8 cellular contexts compared by ENCODE assay signal in genomic region chr17:65231662-65232335, GRCh38.
DNase-seq lines count a peak whose midpoint lies in the region; ATAC-seq, FAIRE-seq and TF ChIP-seq lines count a peak whose summit lies in the region.

No MANE protein-coding gene starts in this region.

- H3K9ac ChIP-seq in Karpas-422 (ENCODE audit: low read length) (no peak overlapping the region), adipocyte (ENCODE audit: low read length) (no peak overlapping the region)

- ATAC-seq in left ventricle myocardium superior (peak; percentile 79), HG03039 (IDR thresholded peaks at IDR 0.05; ENCODE audit: unreplicated experiment) (no peak)

- intact Hi-C loops in left ventricle myocardium superior (cut with micrococcal nuclease) = loop anchor here (5.0 kb wide), 1 partner anchor 936 kb away; no protein-coding TSS in a partner anchor

- no peaks in the 10 kb centered on the region for H3K9me2 ChIP-seq in Karpas-422 (replicated peaks; ENCODE audit: insufficient read depth, low read length)

- no peaks in the 10 kb centered on the region for H3K27me3 ChIP-seq in Karpas-422 (ENCODE audit: low read length)
- peaks cover 8% of the 10 kb centered on the region for H3K27me3 ChIP-seq in adipocyte (replicated peaks; ENCODE audit: control insufficient read depth, insufficient read depth, low read length)

- H3K27ac ChIP-seq in Karpas-422 (ENCODE audit: low read length) = no peak overlapping the region

- no peaks in the 10 kb centered on the region for H4K20me1 ChIP-seq in Karpas-422 (ENCODE audit: insufficient read depth, low read depth, low read length)

- H3K36me3 ChIP-seq in Karpas-422 (ENCODE audit: insufficient read depth, low read length) (no peaks in the 10 kb centered on the region), adipocyte (ENCODE audit: control insufficient read depth, insufficient read depth, low read length, severe bottlenecking) (no peaks in the 10 kb centered on the region)

- H3K79me2 ChIP-seq in Karpas-422 (ENCODE audit: low read length) = no peaks in the 10 kb centered on the region

- no peak for FAIRE-seq in RCC 7860 (lab: Jason Lieb, UNC)

- H3K4me1 ChIP-seq in Karpas-422 (ENCODE audit: low read length) (no peaks in the 10 kb centered on the region), adipocyte (ENCODE audit: control insufficient read depth, insufficient read depth, low read length) (peaks cover 7% of the 10 kb centered on the region)

- DNase-seq in 8988T (peak; percentile 74), GM12864 (ENCODE audit: low read depth) (no peak), Karpas-422 (peak; percentile 86), RCC 7860 (ENCODE audit: low spot score) (peak; percentile 59), adipocyte (ENCODE audit: low read depth) (peak; percentile 89), left ventricle myocardium superior (no peak), retinal pigment epithelial cell (ENCODE audit: low read depth) (no peak)

- H2AFZ ChIP-seq in Karpas-422 (ENCODE audit: low read length) = no peak overlapping the region

- H3K4me3 ChIP-seq in GM12864 (ENCODE audit: low read depth, low read length) (no peak overlapping the region), Karpas-422 (ENCODE audit: low read length) (no peak overlapping the region), adipocyte (ENCODE audit: low read length) (no peak overlapping the region), retinal pigment epithelial cell (ENCODE audit: low read length) (no peak overlapping the region)

- peak; percentile 76 for TF ChIP-seq CTCF in GM12864 (IDR thresholded peaks at IDR 0.05; ENCODE audit: low read depth, low read length, missing control alignments)
- TF ChIP-seq CTCF in retinal pigment epithelial cell (conservative IDR thresholded peaks at IDR 0.05; ENCODE audit: low read depth, low read length) = peak; percentile 89

- H3K9me3 ChIP-seq in Karpas-422 (ENCODE audit: low read length) (no peaks in the 10 kb centered on the region), adipocyte (ENCODE audit: control insufficient read depth, low read length) (peaks cover 10% of the 10 kb centered on the region)

- H3K4me2 ChIP-seq in Karpas-422 (ENCODE audit: low read depth, low read length, poor library complexity, severe bottlenecking) = no peak overlapping the region

Comparison
In these comparisons a context has a peak if more than half of its experiments do, and no peak if none do; other contexts are left out.
1. DNase-seq: peak in 8988T (single experiment), Karpas-422 (single experiment), RCC 7860 (single experiment) and adipocyte (single experiment); none in GM12864 (single experiment), left ventricle myocardium superior (single experiment) and retinal pigment epithelial cell (single experiment).